Comparison of ENCODE assay signal across 19 cellular contexts in genomic region chr12:18706798-18707197, GRCh38. TPM values are rescaled to one million over a fixed set of nuclear protein-coding genes. Genes with fewer than 3 reads are reported as not detected.
"Had no signal": no experiment of that assay in that cellular context is flagged by ENCODE, and none has a peak within 500 bp of the region (broad histone marks: within the 10 kb centered on the region; RNA-seq: fewer than 3 reads in every experiment).

No MANE protein-coding gene starts in this region.

- ATAC-seq: activated CD8-positive, alpha-beta T cell treated with anti-CD3 and anti-CD28 coated beads for 36 hours; foreskin keratinocyte; natural killer cell; stimulated activated memory B cell treated with anti-CD40 and anti-IgM and Interleukin-4, amounts not matched to agents 10 μg/mL and 1 μg/mL and 100 μg/mL, for 72 hours had no signal

- H3K9me3 ChIP-seq: neutrophil, uterus had no signal

- H3K79me2 ChIP-seq: parathyroid adenoma had no signal

- H3K4me3 ChIP-seq: tibial nerve, uterus had no signal

- H3K4me1 ChIP-seq: foreskin keratinocyte, parathyroid adenoma, tibial nerve, uterus had no signal

- H3K9ac ChIP-seq: parathyroid adenoma had no signal

- H2AFZ ChIP-seq: parathyroid adenoma had no signal

- H3K27ac ChIP-seq: foreskin keratinocyte, neutrophil, parathyroid adenoma, tibial nerve, uterus had no signal

- H3K27me3 ChIP-seq: foreskin keratinocyte, neutrophil, tibial nerve, uterus had no signal

- DNase-seq: activated CD4-positive, alpha-beta T cell treated with anti-CD3 and anti-CD28 coated beads for 4 hours; activated CD8-positive, alpha-beta T cell treated with anti-CD3 and anti-CD28 coated beads for 36 hours; activated effector memory CD4-positive, alpha-beta T cell treated with anti-CD3 and anti-CD28 coated beads, Interleukin-2, amount 50 U/mL, for 16 hours; activated T-cell treated with anti-CD3 and anti-CD28 coated beads, Interleukin-2, amount 50 U/mL, for 48 hours; anterior cingulate cortex; endodermal cell; erythroblast; foreskin keratinocyte; mesendoderm; natural killer cell; T-helper 2 cell; uterus had no signal

- H3K36me3 ChIP-seq: neutrophil, tibial nerve, uterus had no signal

RNA-seq across cellular contexts. Expression of gene PLCZ1, which starts 31.0 kb away (rescaled TPM):
- total RNA-seq: activated CD8-positive, alpha-beta T cell treated with anti-CD3 and anti-CD28 coated beads for 36 hours; chondrocyte; dermis microvascular lymphatic vessel endothelial cell; endodermal cell; foreskin keratinocyte; lower leg skin; natural killer cell; tibial nerve; uterus had no signal
- polyA plus RNA-seq: foreskin keratinocyte had no signal

RNA-seq across cellular contexts. Expression of gene CAPZA3, which starts 31.1 kb away (rescaled TPM):
- total RNA-seq: activated CD8-positive, alpha-beta T cell treated with anti-CD3 and anti-CD28 coated beads for 36 hours; chondrocyte; dermis microvascular lymphatic vessel endothelial cell; endodermal cell; foreskin keratinocyte; natural killer cell; tibial nerve had no signal
- polyA plus RNA-seq: foreskin keratinocyte had no signal
